In the genomic region with DNA sequence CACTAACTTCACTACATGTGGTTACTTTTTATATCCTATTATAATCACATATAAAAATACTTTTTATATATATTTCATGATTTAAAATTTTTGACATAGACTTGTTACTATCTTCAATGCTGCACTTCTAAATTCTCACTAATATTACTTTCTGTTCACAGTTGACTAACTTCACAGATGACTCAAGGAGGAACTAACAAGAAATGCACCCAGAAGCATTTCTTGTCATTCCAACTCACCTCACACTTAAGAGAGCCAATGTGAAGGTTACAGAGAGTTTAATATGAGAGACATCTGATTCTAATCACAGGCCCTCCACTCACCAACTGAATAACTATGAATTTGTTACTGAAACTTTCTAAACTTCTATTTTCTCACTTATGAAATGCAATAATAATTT, we compare ENCODE assay signal across 22 cellular contexts.
DNase-seq lines count a peak whose midpoint lies in the region; ATAC-seq, FAIRE-seq and TF ChIP-seq lines count a peak whose summit lies in the region.
"Had no signal": no experiment of that assay in that cellular context is flagged by ENCODE, and none has a peak within 500 bp of the region (broad histone marks: within the 10 kb centered on the region; RNA-seq: fewer than 3 reads in every experiment).

No MANE protein-coding gene starts in this region.

- H3K4me1 ChIP-seq in smooth muscle cell (ENCODE audit: low read depth): no peaks in the 10 kb centered on the region
- H3K4me1 ChIP-seq in left lung: no peaks in the 10 kb centered on the region
- H3K4me1 ChIP-seq: BLaER1 treated with 17β-estradiol and CSF1 and Interleukin-3, amounts not matched to agents 10 nM and 100 nM; SJSA1 had no signal

- TF ChIP-seq CTCF in bronchial epithelial cell (IDR thresholded peaks at IDR 0.05; ENCODE audit: insufficient read depth, low read length, severe bottlenecking) (no peak), smooth muscle cell (IDR thresholded peaks at IDR 0.05; ENCODE audit: borderline replicate concordance, insufficient read depth, poor library complexity, severe bottlenecking) (no peak), left lung (IDR thresholded peaks at IDR 0.05) (no peak)

- H3F3A ChIP-seq in smooth muscle cell (ENCODE audit: low read depth): no peaks in the 10 kb centered on the region

- no peak overlapping the region for H3K4me2 ChIP-seq in smooth muscle cell
- H3K4me2 ChIP-seq: BLaER1 treated with 17β-estradiol and CSF1 and Interleukin-3, amounts not matched to agents 10 nM and 100 nM had no signal

- intact Hi-C loops in left lung (cut with DNase I): no loop called here

- FAIRE-seq in bronchial epithelial cell (lab: Jason Lieb, UNC): no peak
- FAIRE-seq: GM19239 had no signal

- H3K4me3 ChIP-seq in bronchial epithelial cell (ENCODE audit: low read depth, low read length): no peak overlapping the region
- no peak overlapping the region for H3K4me3 ChIP-seq in smooth muscle cell
- H3K4me3 ChIP-seq in left lung: no peak overlapping the region
- H3K4me3 ChIP-seq: BLaER1 treated with 17β-estradiol and CSF1 and Interleukin-3, amounts not matched to agents 10 nM and 100 nM; SJSA1 had no signal

- H2AFZ ChIP-seq in smooth muscle cell (ENCODE audit: low read depth): no peak overlapping the region

- DNase-seq in bronchial epithelial cell (ENCODE audit: low read depth) (peak; percentile 12), kidney glomerular epithelial cell (lab: John Stamatoyannopoulos, UW) (peak; percentile 49), smooth muscle cell (lab: John Stamatoyannopoulos, UW; ENCODE audit: unreplicated experiment) (no peak), mesenteric fat pad (ENCODE audit: low spot score) (no peak), left lung (no peak)
- DNase-seq: Calu3; CD4-positive, alpha-beta memory T cell; DMS153; KBM-7; MM.1S; NCI-H1092; NCI-H1436 treated with DMSO at 0.1 percent for 48 hours; NCI-H2029; NCI-H2227 treated with DMSO at 0.1 percent for 48 hours; NCI-H510A; NCI-H748 treated with DMSO at 0.1 percent for 48 hours had no signal

- H4K20me1 ChIP-seq in smooth muscle cell (ENCODE audit: low read depth): no peaks in the 10 kb centered on the region
- H4K20me1 ChIP-seq: BLaER1 treated with 17β-estradiol and CSF1 and Interleukin-3, amounts not matched to agents 10 nM and 100 nM had no signal

- H3K9ac ChIP-seq in smooth muscle cell (ENCODE audit: low read depth): no peak overlapping the region
- H3K9ac ChIP-seq: BLaER1 treated with 17β-estradiol and CSF1 and Interleukin-3, amounts not matched to agents 10 nM and 100 nM had no signal

- ATAC-seq in HG03432 (IDR thresholded peaks at IDR 0.05; ENCODE audit: unreplicated experiment): peak; percentile 45
- ATAC-seq in GM19463 (IDR thresholded peaks at IDR 0.05; ENCODE audit: unreplicated experiment): no peak
- no peak for ATAC-seq in left lung
- ATAC-seq: Panc1 had no signal

- H3K79me2 ChIP-seq in smooth muscle cell (ENCODE audit: low read depth): no peaks in the 10 kb centered on the region

- H3K9me3 ChIP-seq in smooth muscle cell (replicated peaks; ENCODE audit: low read depth): no peaks in the 10 kb centered on the region
- H3K9me3 ChIP-seq in left lung: peaks cover 0 to 7% of the 10 kb centered on the region in 2 donors
- H3K9me3 ChIP-seq: BLaER1 treated with 17β-estradiol and CSF1 and Interleukin-3, amounts not matched to agents 10 nM and 100 nM; SJSA1 had no signal

- H3K27me3 ChIP-seq in bronchial epithelial cell (ENCODE audit: control insufficient read depth, insufficient read depth, low read length): no peaks in the 10 kb centered on the region
- no peaks in the 10 kb centered on the region for H3K27me3 ChIP-seq in smooth muscle cell (ENCODE audit: low read depth)
- H3K27me3 ChIP-seq in left lung: no peaks in the 10 kb centered on the region
- H3K27me3 ChIP-seq: BLaER1 treated with 17β-estradiol and CSF1 and Interleukin-3, amounts not matched to agents 10 nM and 100 nM; SJSA1 had no signal

- H3K36me3 ChIP-seq in bronchial epithelial cell (ENCODE audit: control insufficient read depth, insufficient read depth, low read length): no peaks in the 10 kb centered on the region
- no peaks in the 10 kb centered on the region for H3K36me3 ChIP-seq in smooth muscle cell (ENCODE audit: low read depth)
- no peaks in the 10 kb centered on the region for H3K36me3 ChIP-seq in left lung
- H3K36me3 ChIP-seq: BLaER1 treated with 17β-estradiol and CSF1 and Interleukin-3, amounts not matched to agents 10 nM and 100 nM; SJSA1 had no signal

- H3K27ac ChIP-seq in smooth muscle cell (ENCODE audit: low read depth): no peak overlapping the region
- H3K27ac ChIP-seq in left lung: no peak overlapping the region
- H3K27ac ChIP-seq: BLaER1 treated with 17β-estradiol and CSF1 and Interleukin-3, amounts not matched to agents 10 nM and 100 nM; SJSA1 had no signal

Comparison
In these comparisons a context has a peak if more than half of its experiments do, and no peak if none do; other contexts are left out.
1. DNase-seq: peak in bronchial epithelial cell (single experiment) and kidney glomerular epithelial cell (single experiment); none in smooth muscle cell (single experiment), mesenteric fat pad (single experiment) and left lung (0 of 2).